ENCODE assay signal across 8 cellular contexts in genomic region chr10:116195583-116195982, GRCh38.
"Had no signal": no experiment of that assay in that cellular context is flagged by ENCODE, and none has a peak within 500 bp of the region (broad histone marks: within the 10 kb centered on the region; RNA-seq: fewer than 3 reads in every experiment).

No MANE protein-coding gene starts in this region.

- H3K27ac ChIP-seq: HL-60, KMS-11 had no signal

- H3K36me3 Mint-ChIP-seq: IgD-negative memory B cell had no signal

- H3K4me2 ChIP-seq: KMS-11 had no signal

- H3K9ac ChIP-seq: KMS-11 had no signal

- H3K4me1 Mint-ChIP-seq: IgD-negative memory B cell had no signal

- ATAC-seq: HepG2, K562 had no signal

- H3K27ac Mint-ChIP-seq: IgD-negative memory B cell had no signal

- DNase-seq: IMR-90, KBM-7, KG1 had no signal

- H3K4me3 ChIP-seq: K562 had no signal

- H3K27me3 Mint-ChIP-seq: IgD-negative memory B cell had no signal
